In genomic region chr6:7042654-7043545, GRCh38 we compare ENCODE assay signal across 1 cellular context.
TF ChIP-seq lines count a peak whose summit lies in the region.

No MANE protein-coding gene starts in this region.

TF ChIP-seq in HepG2, 621 proteins besides CTCF, POLR2A, EP300 and RAD21 (continued from another document):
- TF ChIP-seq LBX2 (CRISPR knock-in tag; IDR thresholded peaks at IDR 0.05; ENCODE audit: borderline replicate concordance) (no peak), ZNF331 (CRISPR knock-in tag; IDR thresholded peaks at IDR 0.05) (peak; percentile 90), FIP1L1 (IDR thresholded peaks at IDR 0.05; ENCODE audit: borderline replicate concordance, insufficient read depth, low read depth, low read length) (no peak), ZNF263 (CRISPR knock-in tag; IDR thresholded peaks at IDR 0.05) (peak; percentile 64; the same call in 1 of the 2 replicates), MBD4 (IDR thresholded peaks at IDR 0.05; ENCODE audit: borderline replicate concordance, low read length) (no peak; the same call in 1 of the 2 replicates), ZNF598 (CRISPR knock-in tag; IDR thresholded peaks at IDR 0.05; ENCODE audit: borderline replicate concordance) (peak; percentile 82; the same call in 1 of the 2 replicates), SP4 (CRISPR knock-in tag; IDR thresholded peaks at IDR 0.05) (peak; percentile 62; the same call in 1 of the 2 replicates), ZNF510 (CRISPR knock-in tag; IDR thresholded peaks at IDR 0.05; ENCODE audit: low read depth) (peak; percentile 95; the same call in 1 of the 2 replicates), ZBTB2 (CRISPR knock-in tag; IDR thresholded peaks at IDR 0.05; ENCODE audit: low read depth) (no peak), PPARG (CRISPR knock-in tag; conservative IDR thresholded peaks at IDR 0.05) (peak; percentile 98), NR2F2 (IDR thresholded peaks at IDR 0.05; ENCODE audit: borderline replicate concordance, low read depth) (peak; percentile 73; the same call in 1 of the 2 replicates), ZNF737 (CRISPR knock-in tag; IDR thresholded peaks at IDR 0.05; ENCODE audit: borderline replicate concordance) (no peak; the same call in none of the 2 replicates), JARID2 (CRISPR knock-in tag; IDR thresholded peaks at IDR 0.05; ENCODE audit: insufficient replicate concordance) (no peak), REPIN1 (CRISPR knock-in tag; IDR thresholded peaks at IDR 0.05; ENCODE audit: borderline replicate concordance, low read depth) (peak; percentile 96), GMEB1 (CRISPR knock-in tag; IDR thresholded peaks at IDR 0.05; ENCODE audit: borderline replicate concordance) (peak; percentile 43; the same call in 1 of the 2 replicates), SRY (CRISPR knock-in tag; IDR thresholded peaks at IDR 0.05) (peak; percentile 82; the same call in 1 of the 2 replicates), ASH2L (IDR thresholded peaks at IDR 0.05; ENCODE audit: insufficient read length, low read depth, low read length) (peak; percentile 91), MTA1 (CRISPR knock-in tag; IDR thresholded peaks at IDR 0.05; ENCODE audit: borderline replicate concordance) (peak; percentile 56), HDAC6 (IDR thresholded peaks at IDR 0.05; ENCODE audit: low read depth, low read length) (no peak), RBM22 (optimal IDR thresholded peaks at IDR 0.05; ENCODE audit: low read length) (no peak), ZFX (CRISPR knock-in tag; IDR thresholded peaks at IDR 0.05; ENCODE audit: low read depth) (peak; percentile 59; the same call in 1 of the 2 replicates), HIVEP1 (CRISPR knock-in tag; IDR thresholded peaks at IDR 0.05) (0 out of 2 replicates have a peak, but pooled peaks have one; percentile 61), ONECUT2 (CRISPR knock-in tag; IDR thresholded peaks at IDR 0.05) (peak; percentile 32; the same call in 1 of the 2 replicates), ZNF616 (CRISPR knock-in tag; IDR thresholded peaks at IDR 0.05; ENCODE audit: low read depth) (no peak), KDM6A (CRISPR knock-in tag; IDR thresholded peaks at IDR 0.05; ENCODE audit: low read depth) (peak; percentile 80), AGO1 (IDR thresholded peaks at IDR 0.05; ENCODE audit: low read depth, low read length, poor library complexity, severe bottlenecking) (no peak), MBNL3 (CRISPR knock-in tag; conservative IDR thresholded peaks at IDR 0.05) (no peak), GLI4 (CRISPR knock-in tag; IDR thresholded peaks at IDR 0.05; ENCODE audit: borderline replicate concordance) (no peak; the same call in 1 of the 2 replicates), SALL1 (CRISPR knock-in tag; IDR thresholded peaks at IDR 0.05) (peak; percentile 98), ZNF44 (CRISPR knock-in tag; IDR thresholded peaks at IDR 0.05) (peak; percentile 23; the same call in 1 of the 2 replicates), JUND (CRISPR knock-in tag; IDR thresholded peaks at IDR 0.05) (peak; percentile 71)
- TF ChIP-seq, protein P1, sequence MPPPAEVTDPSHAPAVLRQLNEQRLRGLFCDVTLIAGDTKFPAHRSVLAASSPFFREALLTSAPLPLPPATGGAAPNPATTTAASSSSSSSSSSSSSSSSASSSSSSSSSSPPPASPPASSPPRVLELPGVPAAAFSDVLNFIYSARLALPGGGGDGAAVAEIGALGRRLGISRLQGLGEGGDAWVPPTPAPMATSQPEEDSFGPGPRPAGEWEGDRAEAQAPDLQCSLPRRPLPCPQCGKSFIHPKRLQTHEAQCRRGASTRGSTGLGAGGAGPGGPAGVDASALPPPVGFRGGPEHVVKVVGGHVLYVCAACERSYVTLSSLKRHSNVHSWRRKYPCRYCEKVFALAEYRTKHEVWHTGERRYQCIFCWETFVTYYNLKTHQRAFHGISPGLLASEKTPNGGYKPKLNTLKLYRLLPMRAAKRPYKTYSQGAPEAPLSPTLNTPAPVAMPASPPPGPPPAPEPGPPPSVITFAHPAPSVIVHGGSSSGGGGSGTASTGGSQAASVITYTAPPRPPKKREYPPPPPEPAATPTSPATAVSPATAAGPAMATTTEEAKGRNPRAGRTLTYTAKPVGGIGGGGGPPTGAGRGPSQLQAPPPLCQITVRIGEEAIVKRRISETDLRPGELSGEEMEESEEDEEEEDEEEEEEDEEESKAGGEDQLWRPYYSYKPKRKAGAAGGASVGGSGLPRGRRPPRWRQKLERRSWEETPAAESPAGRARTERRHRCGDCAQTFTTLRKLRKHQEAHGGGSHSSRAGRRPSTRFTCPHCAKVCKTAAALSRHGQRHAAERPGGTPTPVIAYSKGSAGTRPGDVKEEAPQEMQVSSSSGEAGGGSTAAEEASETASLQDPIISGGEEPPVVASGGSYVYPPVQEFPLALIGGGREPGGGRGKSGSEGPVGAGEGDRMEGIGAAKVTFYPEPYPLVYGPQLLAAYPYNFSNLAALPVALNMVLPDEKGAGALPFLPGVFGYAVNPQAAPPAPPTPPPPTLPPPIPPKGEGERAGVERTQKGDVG (CRISPR knock-in tag; IDR thresholded peaks at IDR 0.05; ENCODE audit: borderline replicate concordance) = peak; percentile 34; the same call in 1 of the 2 replicates
- TF ChIP-seq, protein P2, sequence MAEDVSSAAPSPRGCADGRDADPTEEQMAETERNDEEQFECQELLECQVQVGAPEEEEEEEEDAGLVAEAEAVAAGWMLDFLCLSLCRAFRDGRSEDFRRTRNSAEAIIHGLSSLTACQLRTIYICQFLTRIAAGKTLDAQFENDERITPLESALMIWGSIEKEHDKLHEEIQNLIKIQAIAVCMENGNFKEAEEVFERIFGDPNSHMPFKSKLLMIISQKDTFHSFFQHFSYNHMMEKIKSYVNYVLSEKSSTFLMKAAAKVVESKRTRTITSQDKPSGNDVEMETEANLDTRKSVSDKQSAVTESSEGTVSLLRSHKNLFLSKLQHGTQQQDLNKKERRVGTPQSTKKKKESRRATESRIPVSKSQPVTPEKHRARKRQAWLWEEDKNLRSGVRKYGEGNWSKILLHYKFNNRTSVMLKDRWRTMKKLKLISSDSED (CRISPR knock-in tag; IDR thresholded peaks at IDR 0.05) = no peak
- TF ChIP-seq, protein P3, sequence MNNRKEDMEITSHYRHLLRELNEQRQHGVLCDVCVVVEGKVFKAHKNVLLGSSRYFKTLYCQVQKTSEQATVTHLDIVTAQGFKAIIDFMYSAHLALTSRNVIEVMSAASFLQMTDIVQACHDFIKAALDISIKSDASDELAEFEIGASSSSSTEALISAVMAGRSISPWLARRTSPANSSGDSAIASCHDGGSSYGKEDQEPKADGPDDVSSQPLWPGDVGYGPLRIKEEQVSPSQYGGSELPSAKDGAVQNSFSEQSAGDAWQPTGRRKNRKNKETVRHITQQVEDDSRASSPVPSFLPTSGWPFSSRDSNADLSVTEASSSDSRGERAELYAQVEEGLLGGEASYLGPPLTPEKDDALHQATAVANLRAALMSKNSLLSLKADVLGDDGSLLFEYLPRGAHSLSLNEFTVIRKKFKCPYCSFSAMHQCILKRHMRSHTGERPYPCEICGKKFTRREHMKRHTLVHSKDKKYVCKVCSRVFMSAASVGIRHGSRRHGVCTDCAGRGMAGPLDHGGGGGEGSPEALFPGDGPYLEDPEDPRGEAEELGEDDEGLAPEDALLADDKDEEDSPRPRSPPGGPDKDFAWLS (CRISPR knock-in tag; IDR thresholded peaks at IDR 0.05; ENCODE audit: borderline replicate concordance) = peak; percentile 65; the same call in 1 of the 2 replicates
- TF ChIP-seq, protein P4, sequence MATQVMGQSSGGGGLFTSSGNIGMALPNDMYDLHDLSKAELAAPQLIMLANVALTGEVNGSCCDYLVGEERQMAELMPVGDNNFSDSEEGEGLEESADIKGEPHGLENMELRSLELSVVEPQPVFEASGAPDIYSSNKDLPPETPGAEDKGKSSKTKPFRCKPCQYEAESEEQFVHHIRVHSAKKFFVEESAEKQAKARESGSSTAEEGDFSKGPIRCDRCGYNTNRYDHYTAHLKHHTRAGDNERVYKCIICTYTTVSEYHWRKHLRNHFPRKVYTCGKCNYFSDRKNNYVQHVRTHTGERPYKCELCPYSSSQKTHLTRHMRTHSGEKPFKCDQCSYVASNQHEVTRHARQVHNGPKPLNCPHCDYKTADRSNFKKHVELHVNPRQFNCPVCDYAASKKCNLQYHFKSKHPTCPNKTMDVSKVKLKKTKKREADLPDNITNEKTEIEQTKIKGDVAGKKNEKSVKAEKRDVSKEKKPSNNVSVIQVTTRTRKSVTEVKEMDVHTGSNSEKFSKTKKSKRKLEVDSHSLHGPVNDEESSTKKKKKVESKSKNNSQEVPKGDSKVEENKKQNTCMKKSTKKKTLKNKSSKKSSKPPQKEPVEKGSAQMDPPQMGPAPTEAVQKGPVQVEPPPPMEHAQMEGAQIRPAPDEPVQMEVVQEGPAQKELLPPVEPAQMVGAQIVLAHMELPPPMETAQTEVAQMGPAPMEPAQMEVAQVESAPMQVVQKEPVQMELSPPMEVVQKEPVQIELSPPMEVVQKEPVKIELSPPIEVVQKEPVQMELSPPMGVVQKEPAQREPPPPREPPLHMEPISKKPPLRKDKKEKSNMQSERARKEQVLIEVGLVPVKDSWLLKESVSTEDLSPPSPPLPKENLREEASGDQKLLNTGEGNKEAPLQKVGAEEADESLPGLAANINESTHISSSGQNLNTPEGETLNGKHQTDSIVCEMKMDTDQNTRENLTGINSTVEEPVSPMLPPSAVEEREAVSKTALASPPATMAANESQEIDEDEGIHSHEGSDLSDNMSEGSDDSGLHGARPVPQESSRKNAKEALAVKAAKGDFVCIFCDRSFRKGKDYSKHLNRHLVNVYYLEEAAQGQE (IDR thresholded peaks at IDR 0.05; ENCODE audit: borderline replicate concordance in 1 of 2, low read depth in 1 of 2, low read length in 2 of 2) = no peak; a peak in 1 of 4 replicates
